ENCODE assay signal across 8 cellular contexts in the genomic region with DNA sequence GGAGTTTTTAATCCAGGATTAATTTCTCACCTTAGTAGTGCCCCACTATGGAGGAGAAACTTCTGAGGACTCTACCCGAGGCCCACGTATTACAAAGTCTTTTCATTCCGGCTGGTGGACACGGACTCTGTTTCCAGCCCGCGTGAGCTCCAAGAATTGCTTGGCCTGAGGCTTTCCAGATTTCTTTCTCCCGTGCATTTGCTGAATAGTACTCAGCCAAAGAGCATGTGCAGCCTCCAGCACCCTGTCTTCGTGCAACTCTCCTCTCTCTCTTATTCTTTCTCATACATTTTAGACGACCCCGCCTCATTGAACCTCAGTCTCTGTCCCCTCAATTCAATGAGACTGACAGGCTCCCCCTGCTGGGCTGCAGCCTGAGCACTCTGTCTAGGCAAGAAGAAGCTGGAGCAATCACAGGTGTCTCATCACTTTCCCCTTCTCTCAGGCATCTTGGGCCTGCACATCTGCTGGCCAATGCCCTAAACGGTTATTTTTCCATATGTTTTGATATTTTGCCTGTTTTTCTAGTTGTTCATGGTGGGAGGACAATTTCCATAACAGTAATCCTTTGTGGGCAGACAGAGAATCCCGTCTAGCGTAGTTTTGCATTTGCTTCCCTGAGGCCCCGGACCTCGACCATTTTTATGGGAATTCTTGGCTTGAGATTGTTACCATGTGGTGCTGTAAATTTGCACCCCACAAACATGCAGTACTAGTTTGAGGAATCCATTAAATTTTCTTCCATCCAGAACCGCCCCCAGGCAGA. TPM values are rescaled to one million over a fixed set of nuclear protein-coding genes. Genes with fewer than 3 reads are reported as not detected.
DNase-seq lines count a peak whose midpoint lies in the region; TF ChIP-seq lines count a peak whose summit lies in the region.

No MANE protein-coding gene starts in this region.

- no peak overlapping the region for H3K9ac ChIP-seq in H9 (ENCODE audit: extremely low read depth, insufficient read length, low read length)
- no peak overlapping the region for H3K9ac ChIP-seq in OCI-LY1 (ENCODE audit: low read length)

- no peaks in the 10 kb centered on the region for H3K23me2 ChIP-seq in H9 (ENCODE audit: insufficient read length, low read depth, low read length, poor library complexity, severe bottlenecking)

- peaks cover 74 to 83% (median 80%) of the 10 kb centered on the region in 3 donors for H3K4me1 Mint-ChIP-seq in CD8-positive, alpha-beta memory T cell
- H3K4me1 Mint-ChIP-seq in H9 = peaks cover 5 to 8% of the 10 kb centered on the region in 2 experiments
- peaks cover 68% of the 10 kb centered on the region for H3K4me1 Mint-ChIP-seq in activated T-cell treated with anti-CD3 and anti-CD28 coated beads, Interleukin-2, amount 50 U/mL, for 24 hours (ENCODE audit: low read depth)

- H3T11ph ChIP-seq in H9 (ENCODE audit: low read length) = no peak overlapping the region

- no peaks in the 10 kb centered on the region for H3K9me3 Mint-ChIP-seq in CD8-positive, alpha-beta memory T cell
- H3K9me3 Mint-ChIP-seq in H9 = no peaks in the 10 kb centered on the region
- peaks cover 4% of the 10 kb centered on the region for H3K9me3 Mint-ChIP-seq in activated T-cell treated with anti-CD3 and anti-CD28 coated beads, Interleukin-2, amount 50 U/mL, for 24 hours

- peak overlapping the region; percentile 23 to 92 (median 70) for H3K4me3 Mint-ChIP-seq in CD8-positive, alpha-beta memory T cell
- no peak overlapping the region for H3K4me3 Mint-ChIP-seq in H9
- H3K4me3 Mint-ChIP-seq in activated T-cell treated with anti-CD3 and anti-CD28 coated beads, Interleukin-2, amount 50 U/mL, for 24 hours = peak overlapping the region; percentile 33

- H3K4me1 ChIP-seq in CD8-positive, alpha-beta memory T cell (ENCODE audit: insufficient read depth, low read length) = peaks cover 64% of the 10 kb centered on the region
- H3K4me1 ChIP-seq in H9 (ENCODE audit: insufficient read depth, low read length) = no peaks in the 10 kb centered on the region
- peaks cover 20% of the 10 kb centered on the region for H3K4me1 ChIP-seq in OCI-LY1 (ENCODE audit: insufficient read depth, low read length, severe bottlenecking)
- H3K4me1 ChIP-seq in tibial artery = peaks cover 0 to 10% (median 7%) of the 10 kb centered on the region in 4 donors

- H2BK12ac ChIP-seq in H9 (ENCODE audit: insufficient read length, low read depth, low read length) = no peak overlapping the region

- H4K20me1 ChIP-seq in H9 (ENCODE audit: control insufficient read depth, insufficient read depth, insufficient read length) = no peaks in the 10 kb centered on the region
- H4K20me1 ChIP-seq in OCI-LY1 (ENCODE audit: insufficient read depth, low read length) = no peaks in the 10 kb centered on the region

- no peak overlapping the region for H2BK20ac ChIP-seq in H9 (ENCODE audit: low read depth, low read length, poor library complexity, severe bottlenecking)

- intact Hi-C loops in tibial artery (cut with DNase I; ENCODE audit: low total_unique reads) = loop anchor here (1.0 kb wide), 1 partner anchor 131 kb away; no protein-coding TSS in a partner anchor

- no peak overlapping the region for H2BK120ac ChIP-seq in H9 (ENCODE audit: low read depth, low read length, poor library complexity, severe bottlenecking)

- CTCF ChIA-PET in CD8-positive, alpha-beta memory T cell (lab: Charles Lee) = interaction anchor here (0.5 to 6.3 kb wide), 54 partner anchors 10 to 492 kb away, joined by 3 to 144 read pairs (median 5); partner anchors contain the start of genes LPIN2, METTL4, MYL12A and NDC80

- H3K36me3 Mint-ChIP-seq in CD8-positive, alpha-beta memory T cell = peaks cover 0 to 11% (median 0%) of the 10 kb centered on the region in 3 donors
- H3K36me3 Mint-ChIP-seq in H9 (ENCODE audit: insufficient read depth in 1 of 3, low read depth in 3 of 3) = no peaks in the 10 kb centered on the region
- H3K36me3 Mint-ChIP-seq in activated T-cell treated with anti-CD3 and anti-CD28 coated beads, Interleukin-2, amount 50 U/mL, for 24 hours (ENCODE audit: low read depth) = peaks cover 6% of the 10 kb centered on the region

- no peak overlapping the region for H3K18ac ChIP-seq in H9 (ENCODE audit: insufficient read length, low read depth, low read length)

- no CpG with 5 or more reads among the region's 16 CpGs for WGBS in H9 (ENCODE audit: extremely low coverage, insufficient read length, low lambda C conversion rate)

- H3K27ac ChIP-seq in CD8-positive, alpha-beta memory T cell (ENCODE audit: low read depth, low read length) = peak overlapping the region; percentile 83
- H3K27ac ChIP-seq in H9 (ENCODE audit: insufficient read length, low read depth, low read length) (no peak overlapping the region), OCI-LY1 (ENCODE audit: low read depth, low read length, poor library complexity, severe bottlenecking) (no peak overlapping the region), tibial artery (no peak overlapping the region)

- peak overlapping the region; percentile 18 for H2AFZ ChIP-seq in H9 (ENCODE audit: low read length)
- H2AFZ ChIP-seq in OCI-LY1 (ENCODE audit: low read length) = no peak overlapping the region

- no peak overlapping the region for H4K8ac ChIP-seq in H9 (replicated peaks; ENCODE audit: insufficient read length, low read depth, low read length)

- no peaks in the 10 kb centered on the region for H3K9me3 ChIP-seq in CD8-positive, alpha-beta memory T cell (ENCODE audit: low read length)
- H3K9me3 ChIP-seq in H9 (ENCODE audit: control insufficient read depth, low read depth, low read length) (no peaks in the 10 kb centered on the region), OCI-LY1 (ENCODE audit: low read length) (no peaks in the 10 kb centered on the region), tibial artery (no peaks in the 10 kb centered on the region)

- no peak overlapping the region for H4K5ac ChIP-seq in H9 (ENCODE audit: insufficient read length, low read depth, low read length)

- H2BK15ac ChIP-seq in H9 (ENCODE audit: low read depth, low read length) = no peak overlapping the region

- no peaks in the 10 kb centered on the region for H3K79me2 ChIP-seq in H9 (ENCODE audit: insufficient read depth, low read length)
- H3K79me2 ChIP-seq in OCI-LY1 (ENCODE audit: insufficient read depth, low read length) = no peaks in the 10 kb centered on the region

- TF ChIP-seq CTCF in H9 (conservative IDR thresholded peaks at IDR 0.05) (peak; percentile 84), OCI-LY1 (IDR thresholded peaks at IDR 0.05; ENCODE audit: low read length) (peak; percentile 72), tibial artery (IDR thresholded peaks at IDR 0.05) (peak; percentile 62 to 67)

- no peak overlapping the region for H4K91ac ChIP-seq in H9 (ENCODE audit: insufficient read length, low read depth, low read length)

- no peak overlapping the region for H2BK5ac ChIP-seq in H9 (ENCODE audit: insufficient read length, low read length)

- H3K27me3 Mint-ChIP-seq in CD8-positive, alpha-beta memory T cell = no peaks in the 10 kb centered on the region
- no peaks in the 10 kb centered on the region; the same call in 1 of the 2 replicates for H3K27me3 Mint-ChIP-seq in H9 (ENCODE audit: low read depth)
- no peaks in the 10 kb centered on the region for H3K27me3 Mint-ChIP-seq in activated T-cell treated with anti-CD3 and anti-CD28 coated beads, Interleukin-2, amount 50 U/mL, for 24 hours

- no peaks in the 10 kb centered on the region for H3K36me3 ChIP-seq in CD8-positive, alpha-beta memory T cell (ENCODE audit: insufficient read depth, low read length)
- no peaks in the 10 kb centered on the region for H3K36me3 ChIP-seq in OCI-LY1 (ENCODE audit: insufficient read depth, low read length)
- H3K36me3 ChIP-seq in tibial artery = peaks cover 10 to 25% (median 13%) of the 10 kb centered on the region in 3 donors

- no peaks in the 10 kb centered on the region for H3K9me2 ChIP-seq in OCI-LY1 (ENCODE audit: low read depth, low read length)

- POLR2A ChIA-PET in CD8-positive, alpha-beta memory T cell (lab: Charles Lee) = interaction anchor here (0.6 to 3.9 kb wide), 8 partner anchors 11 to 83 kb away, joined by 3 to 30 read pairs (median 4); partner anchors contain the start of gene LPIN2

- H3K27ac Mint-ChIP-seq in CD8-positive, alpha-beta memory T cell = peak overlapping the region; percentile 70 to 98 (median 97)
- H3K27ac Mint-ChIP-seq in H9 = peak overlapping the region in 1 of 3 experiments; percentile 1; a peak in 1 of 7 replicates
- H3K27ac Mint-ChIP-seq in activated T-cell treated with anti-CD3 and anti-CD28 coated beads, Interleukin-2, amount 50 U/mL, for 24 hours = peak overlapping the region; percentile 76

- H3K56ac ChIP-seq in H9 (ENCODE audit: insufficient read length, low read depth, low read length) = no peak overlapping the region

- H2AK5ac ChIP-seq in H9 (ENCODE audit: insufficient read length, low read length) = no peak overlapping the region

- no peaks in the 10 kb centered on the region for H3F3A ChIP-seq in OCI-LY1 (ENCODE audit: insufficient read depth, low read length)

- DNase-seq in CD8-positive, alpha-beta memory T cell = peak; percentile 40 to 82 (median 41)
- DNase-seq in H9 (peak; percentile 76), fibroblast of the conjunctiva (ENCODE audit: low read depth) (peak; percentile 6), occipital lobe (lab: John Stamatoyannopoulos, UW) (peak; percentile 18), tibial artery (peak; percentile 72 to 79), dedifferentiated amniotic fluid mesenchymal stem cell (ENCODE audit: extremely low spot score) (no peak)
- peak; percentile 74 for DNase-seq in activated T-cell treated with anti-CD3 and anti-CD28 coated beads, Interleukin-2, amount 50 U/mL, for 24 hours

- H3K14ac ChIP-seq in H9 (ENCODE audit: insufficient read depth, low read length) = no peak overlapping the region

- no peaks in the 10 kb centered on the region for H3K79me1 ChIP-seq in H9 (ENCODE audit: insufficient read depth, low read depth, low read length, poor library complexity, severe bottlenecking)

- peak overlapping the region; percentile 62 for H3K4me3 ChIP-seq in CD8-positive, alpha-beta memory T cell (ENCODE audit: low read length)
- no peak overlapping the region for H3K4me3 ChIP-seq in OCI-LY1 (ENCODE audit: low read depth, low read length, poor library complexity, severe bottlenecking)
- H3K4me3 ChIP-seq in tibial artery = no peak overlapping the region

- H3K4me2 ChIP-seq in H9 (ENCODE audit: insufficient read depth, insufficient read length, low read length) (no peak overlapping the region), OCI-LY1 (ENCODE audit: low read length) (no peak overlapping the region)

- no peak overlapping the region for H3K23ac ChIP-seq in H9 (ENCODE audit: insufficient read length, low read depth, low read length)

- H3K27me3 ChIP-seq in CD8-positive, alpha-beta memory T cell (ENCODE audit: insufficient read depth, low read length, poor library complexity, severe bottlenecking) = no peaks in the 10 kb centered on the region
- H3K27me3 ChIP-seq in H9 (ENCODE audit: insufficient read depth, low read length) (no peaks in the 10 kb centered on the region), OCI-LY1 (ENCODE audit: insufficient read depth, low read length) (no peaks in the 10 kb centered on the region), tibial artery (no peaks in the 10 kb centered on the region)

- H3K4ac ChIP-seq in H9 (ENCODE audit: low read depth, low read length) = no peak overlapping the region

RNA-seq across cellular contexts. Expression of gene LPIN2, which starts 50.0 kb away (rescaled TPM):
- total RNA-seq in CD8-positive, alpha-beta memory T cell = 10 to 100 TPM; 82.9 to 83.2 TPM
- 68.6 TPM for polyA plus RNA-seq in CD8-positive, alpha-beta memory T cell
- 9.2 and 9.9 TPM in 2 replicates for total RNA-seq in H9 (2021)
- total RNA-seq in occipital lobe = 39.9 TPM

Comparison
In these comparisons a context has a peak if more than half of its experiments do, and no peak if none do; other contexts are left out.
1. H3K4me3 Mint-ChIP-seq: peak in CD8-positive, alpha-beta memory T cell (7 of 7) and activated T-cell treated with anti-CD3 and anti-CD28 coated beads, Interleukin-2, amount 50 U/mL, for 24 hours (single experiment); none in H9 (0 of 2).
2. Peak in every context shown above with its lines, with median percentiles within 50 percentile points of each other: CTCF ChIP-seq.